Comparison of ENCODE assay signal across 10 cellular contexts in the genomic region with DNA sequence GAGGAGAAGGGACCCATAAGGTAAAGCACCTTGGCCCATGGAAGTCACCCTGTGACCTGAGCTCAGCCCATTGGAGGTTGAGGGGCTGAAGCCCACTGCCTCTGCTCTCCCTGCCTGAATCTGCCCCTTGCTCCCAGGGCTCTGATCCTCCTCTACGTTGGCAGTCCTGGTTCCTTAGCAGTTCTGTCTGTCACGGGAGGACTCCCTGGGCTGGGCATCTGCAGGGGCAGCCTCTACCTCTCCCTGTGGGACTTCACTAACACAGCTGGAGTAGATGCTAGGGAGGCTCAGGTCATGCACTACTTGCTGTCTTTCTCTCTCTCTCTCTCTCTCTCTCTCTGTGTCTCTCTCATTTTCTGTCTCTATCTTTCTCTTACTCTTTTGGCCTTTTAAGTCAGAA. TPM values are rescaled to one million over a fixed set of nuclear protein-coding genes. Genes with fewer than 3 reads are reported as not detected.
A peak's percentile ranks its signal among the peaks of the same experiment; 100 is the strongest.
DNase-seq lines count a peak whose midpoint lies in the region; ATAC-seq and TF ChIP-seq lines count a peak whose summit lies in the region.
"Had no signal": no experiment of that assay in that cellular context is flagged by ENCODE, and none has a peak within 500 bp of the region (broad histone marks: within the 10 kb centered on the region; RNA-seq: fewer than 3 reads in every experiment).

No MANE protein-coding gene starts in this region.

- peaks cover 65% of the 10 kb centered on the region for H3K4me1 ChIP-seq in stomach smooth muscle (ENCODE audit: control insufficient read depth, insufficient read depth, low read length)

- H3K27me3 ChIP-seq in stomach smooth muscle (ENCODE audit: control insufficient read depth in 1 of 2, insufficient read depth in 2 of 2, low read length in 2 of 2): no peaks in the 10 kb centered on the region
- H3K27me3 ChIP-seq: upper lobe of right lung had no signal

- CTCF ChIA-PET in activated B cell treated with CpG ODN at 0.5 μM for 24 hours (lab: Charles Lee): interaction anchor here (1.3 kb wide), 1 partner anchor 137 kb away, joined by 7 read pairs; no protein-coding TSS in a partner anchor

- H3K4me3 ChIP-seq in stomach smooth muscle (ENCODE audit: low read length in 2 of 2): no peak overlapping the region
- H3K4me3 ChIP-seq: upper lobe of right lung had no signal

- H3K36me3 ChIP-seq in stomach smooth muscle (ENCODE audit: control insufficient read depth in 2 of 2, insufficient read depth in 2 of 2, low read length in 2 of 2): peaks cover 2% of the 10 kb centered on the region in 2 donors
- H3K36me3 ChIP-seq: upper lobe of right lung had no signal

- H3K9me3 ChIP-seq in stomach smooth muscle (ENCODE audit: control insufficient read depth in 2 of 2, low read length in 2 of 2): no peaks in the 10 kb centered on the region
- H3K9me3 ChIP-seq: upper lobe of right lung had no signal

- H3K4me3 Mint-ChIP-seq in activated naive CD4-positive, alpha-beta T cell treated with anti-CD3 and anti-CD28 coated beads, Interleukin-2, amount 50 U/mL, for 24 hours: peak overlapping the region; percentile 83
- peak overlapping the region; percentile 74 for H3K4me3 Mint-ChIP-seq in activated B cell treated with CpG ODN at 0.5 μM for 24 hours

- H3K4me1 Mint-ChIP-seq in activated naive CD4-positive, alpha-beta T cell treated with anti-CD3 and anti-CD28 coated beads, Interleukin-2, amount 50 U/mL, for 24 hours: peaks cover 91% of the 10 kb centered on the region
- peaks cover 72% of the 10 kb centered on the region for H3K4me1 Mint-ChIP-seq in activated B cell treated with CpG ODN at 0.5 μM for 24 hours

- peak overlapping the region; percentile 98 for H3K27ac Mint-ChIP-seq in activated naive CD4-positive, alpha-beta T cell treated with anti-CD3 and anti-CD28 coated beads, Interleukin-2, amount 50 U/mL, for 24 hours
- H3K27ac Mint-ChIP-seq in activated B cell treated with CpG ODN at 0.5 μM for 24 hours: peak overlapping the region; percentile 92

- peak overlapping the region; percentile 13 to 36 for H3K9ac ChIP-seq in stomach smooth muscle (ENCODE audit: low read length in 2 of 2)

- POLR2A ChIA-PET in activated B cell treated with CpG ODN at 0.5 μM for 24 hours (lab: Charles Lee): interaction anchor here (0.6 to 0.8 kb wide), 3 partner anchors 9 to 1412 kb away, joined by 3 to 4 read pairs (median 4); a partner anchor contains a TSS

- DNase-seq in activated naive CD4-positive, alpha-beta T cell treated with anti-CD3 and anti-CD28 coated beads, Interleukin-2, amount 50 U/mL, for 16 hours: no peak
- DNase-seq in activated B cell treated with CpG ODN at 0.5 μM for 24 hours (no peak), NCI-H2081 treated with DMSO at 0.1 percent for 48 hours (lab: John Stamatoyannopoulos, UW) (no peak), NCI-H146 treated with DMSO at 0.1 percent for 48 hours (lab: John Stamatoyannopoulos, UW; ENCODE audit: unreplicated experiment) (no peak), midbrain (lab: John Stamatoyannopoulos, UW) (no peak)
- DNase-seq: AML-193, upper lobe of right lung had no signal

- ATAC-seq in HG02870 (IDR thresholded peaks at IDR 0.05; ENCODE audit: unreplicated experiment) (peak; percentile 24), activated B cell treated with CpG ODN at 0.5 μM for 24 hours (ENCODE audit: low read depth) (peak; percentile 28)
- ATAC-seq: upper lobe of right lung had no signal

- intact Hi-C loops in activated B cell treated with CpG ODN at 0.5 μM for 24 hours (cut with micrococcal nuclease): loop anchor here (1.0 kb wide), 1 partner anchor 8 kb away; a partner anchor contains a TSS

- H3K27ac ChIP-seq in stomach smooth muscle (ENCODE audit: low read length): peak overlapping the region; percentile 60
- H3K27ac ChIP-seq: upper lobe of right lung had no signal

- H3K27me3 Mint-ChIP-seq in activated naive CD4-positive, alpha-beta T cell treated with anti-CD3 and anti-CD28 coated beads, Interleukin-2, amount 50 U/mL, for 24 hours: no peaks in the 10 kb centered on the region
- no peaks in the 10 kb centered on the region for H3K27me3 Mint-ChIP-seq in activated B cell treated with CpG ODN at 0.5 μM for 24 hours

- peaks cover 15% of the 10 kb centered on the region for H3K36me3 Mint-ChIP-seq in activated naive CD4-positive, alpha-beta T cell treated with anti-CD3 and anti-CD28 coated beads, Interleukin-2, amount 50 U/mL, for 24 hours
- peaks cover 19% of the 10 kb centered on the region for H3K36me3 Mint-ChIP-seq in activated B cell treated with CpG ODN at 0.5 μM for 24 hours (ENCODE audit: low read depth)

- no peaks in the 10 kb centered on the region for H3K9me3 Mint-ChIP-seq in activated naive CD4-positive, alpha-beta T cell treated with anti-CD3 and anti-CD28 coated beads, Interleukin-2, amount 50 U/mL, for 24 hours
- no peaks in the 10 kb centered on the region for H3K9me3 Mint-ChIP-seq in activated B cell treated with CpG ODN at 0.5 μM for 24 hours

- TF ChIP-seq CTCF in activated B cell treated with CpG ODN at 0.5 μM for 24 hours (IDR thresholded peaks at IDR 0.05): no peak

RNA-seq across cellular contexts. Expression of a gene that starts 8.7 kb away (rescaled TPM):
- 48.1 and 50.1 TPM in 2 replicates for total RNA-seq in activated B cell treated with CpG ODN at 0.5 μM for 24 hours
